ENCODE assay signal across 17 cellular contexts in genomic region chr7:30473393-30473775, GRCh38. TPM values are rescaled to one million over a fixed set of nuclear protein-coding genes. Genes with fewer than 3 reads are reported as not detected.
DNase-seq lines count a peak whose midpoint lies in the region; ATAC-seq and TF ChIP-seq lines count a peak whose summit lies in the region.
"Had no signal": no experiment of that assay in that cellular context is flagged by ENCODE, and none has a peak within 500 bp of the region (broad histone marks: within the 10 kb centered on the region; RNA-seq: fewer than 3 reads in every experiment).

No MANE protein-coding gene starts in this region.

- in situ Hi-C loops in HAP-1 (cut with MboI; ENCODE audit: low sequenced_read_pairs), result no loop called here

- no peaks in the 10 kb centered on the region for H3K27me3 ChIP-seq in right cardiac atrium (ENCODE audit: control insufficient read depth, insufficient read depth)
- H3K27me3 ChIP-seq in stomach, result no peaks in the 10 kb centered on the region
- H3K27me3 ChIP-seq in HAP-1 (ENCODE audit: low read depth), result no peaks in the 10 kb centered on the region
- H3K27me3 ChIP-seq: neutrophil had no signal

- H3K4me1 Mint-ChIP-seq in HFFc6 (ENCODE audit: low read depth), result peaks cover 89% of the 10 kb centered on the region

- peaks cover 47% of the 10 kb centered on the region for H3K4me1 ChIP-seq in right cardiac atrium (ENCODE audit: control insufficient read depth, insufficient read depth, low read length)
- H3K4me1 ChIP-seq in stomach, result peaks cover 65 to 98% (median 84%) of the 10 kb centered on the region in 4 donors
- H3K4me1 ChIP-seq in HAP-1, result peaks cover 24% of the 10 kb centered on the region

- no peak overlapping the region for H3K4me3 ChIP-seq in right cardiac atrium (ENCODE audit: low read length)
- H3K4me3 ChIP-seq in stomach, result no peak overlapping the region
- H3K4me3 ChIP-seq in HAP-1, result no peak overlapping the region
- H3K4me3 ChIP-seq: GM12878, skin epidermis had no signal

- H3K9me3 ChIP-seq in right cardiac atrium (ENCODE audit: control insufficient read depth, low read length) (no peaks in the 10 kb centered on the region), stomach (no peaks in the 10 kb centered on the region), HAP-1 (no peaks in the 10 kb centered on the region)
- H3K9me3 ChIP-seq: neutrophil had no signal

- H3K9me3 Mint-ChIP-seq in HFFc6, result no peaks in the 10 kb centered on the region
- H3K9me3 Mint-ChIP-seq: stimulated activated naive CD8-positive, alpha-beta T cell treated with anti-CD3 and anti-CD28 coated beads, Interleukin-15, amount 100 ng/mL, for 72 hours had no signal

- H3K27ac ChIP-seq in right cardiac atrium (ENCODE audit: low read length) (peak overlapping the region; percentile 49), stomach (peak overlapping the region in 4 of 5 donors; percentile 43 to 91 (median 84))
- H3K27ac ChIP-seq: C4-2B, neutrophil had no signal

- WGBS in right cardiac atrium, result 29% methylated on average over 3 of the region's 3 CpGs
- 29 to 53% (median 41%) methylated on average over 3 of the region's 3 CpGs for WGBS in stomach, 5 donors

- intact Hi-C loops in right cardiac atrium (cut with DNase I), result no loop called here
- intact Hi-C loops in stomach (cut with DNase I; ENCODE audit: low total_unique reads), result no loop called here

- TF ChIP-seq EP300 in stomach (IDR thresholded peaks at IDR 0.05), result no peak

- H3K36me3 ChIP-seq in stomach (no peaks in the 10 kb centered on the region), HAP-1 (replicated peaks) (no peaks in the 10 kb centered on the region; the same call in 1 of the 2 replicates)
- H3K36me3 ChIP-seq: neutrophil had no signal

- peaks cover 4% of the 10 kb centered on the region; the same call in 1 of the 2 replicates for H3K27me3 Mint-ChIP-seq in HFFc6 (ENCODE audit: insufficient read depth)
- H3K27me3 Mint-ChIP-seq: stimulated activated naive CD8-positive, alpha-beta T cell treated with anti-CD3 and anti-CD28 coated beads, Interleukin-15, amount 100 ng/mL, for 72 hours had no signal

- H3K4me3 Mint-ChIP-seq in HFFc6, result no peak overlapping the region
- H3K4me3 Mint-ChIP-seq: stimulated activated naive CD8-positive, alpha-beta T cell treated with anti-CD3 and anti-CD28 coated beads, Interleukin-15, amount 100 ng/mL, for 72 hours had no signal

- ATAC-seq in SK-N-SH treated with all-trans-retinoic acid at 6 μM for 48 hours, result no peak
- no peak for ATAC-seq in right cardiac atrium
- ATAC-seq in GM18498 (IDR thresholded peaks at IDR 0.05; ENCODE audit: unreplicated experiment), result no peak
- no peak for ATAC-seq in HG02798 (IDR thresholded peaks at IDR 0.05; ENCODE audit: poor library complexity, unreplicated experiment)
- ATAC-seq: GM12878; HCT116; stimulated activated naive CD8-positive, alpha-beta T cell treated with anti-CD3 and anti-CD28 coated beads, Interleukin-15, amount 100 ng/mL, for 72 hours had no signal

- DNase-seq in HFFc6 (no peak), right cardiac atrium (no peak), stomach (no peak), HAP-1 (ENCODE audit: low spot score in 2 of 2) (no peak), medulla oblongata (ENCODE audit: extremely low spot score) (no peak)
- DNase-seq: activated effector memory CD4-positive, alpha-beta T cell treated with Interleukin-2 at 50 U/mL for 16 hours; midbrain; NCI-H1436; stimulated activated naive CD8-positive, alpha-beta T cell treated with anti-CD3 and anti-CD28 coated beads, Interleukin-15, amount 100 ng/mL, for 72 hours had no signal

- no peak for TF ChIP-seq POLR2A in stomach (IDR thresholded peaks at IDR 0.05)

- TF ChIP-seq CTCF in HFFc6 (IDR thresholded peaks at IDR 0.05) (no peak), stomach (IDR thresholded peaks at IDR 0.05) (no peak)

- peaks cover 12% of the 10 kb centered on the region for H3K36me3 Mint-ChIP-seq in HFFc6 (ENCODE audit: low read depth)

- peak overlapping the region; percentile 47; the same call in 1 of the 2 replicates for H3K27ac Mint-ChIP-seq in HFFc6

TF ChIP-seq in SK-N-SH treated with all-trans-retinoic acid at 6 μM for 48 hours, 23 proteins besides CTCF, POLR2A, EP300 and RAD21:
- TF ChIP-seq SNAI2 (CRISPR knock-in tag; IDR thresholded peaks at IDR 0.05) (no peak), ARNTL (CRISPR knock-in tag; IDR thresholded peaks at IDR 0.05; ENCODE audit: borderline replicate concordance, low read depth) (no peak), PATZ1 (CRISPR knock-in tag; IDR thresholded peaks at IDR 0.05; ENCODE audit: borderline replicate concordance) (no peak), TCF4 (CRISPR knock-in tag; IDR thresholded peaks at IDR 0.05; ENCODE audit: borderline replicate concordance) (peak; percentile 29; the same call in 1 of the 2 replicates), TSHZ2 (CRISPR knock-in tag; IDR thresholded peaks at IDR 0.05) (peak; percentile 19; the same call in 1 of the 2 replicates), ZFP30 (CRISPR knock-in tag; IDR thresholded peaks at IDR 0.05) (no peak), GLIS3 (CRISPR knock-in tag; IDR thresholded peaks at IDR 0.05) (no peak), ZNF70 (CRISPR knock-in tag; IDR thresholded peaks at IDR 0.05) (no peak)

RNA-seq across cellular contexts. Expression of gene NOD1, which starts 5.2 kb away (rescaled TPM):
- total RNA-seq in HFFc6 (2021; fragmentation: NEBNext Ultra II Directional; extraction: Animal tissue kit (Norgen Biotek cat#: 25700)), result 1 to 10 TPM; 2.8 to 3.9 (median 3.0) TPM
- 10 to 100 TPM; 11.5 to 15.5 (median 12.2) TPM for total RNA-seq in right cardiac atrium
- polyA plus RNA-seq in right cardiac atrium, result 8.6 TPM
- total RNA-seq in stomach, result 10 to 100 TPM in 2 of 5 donors, 1 to 10 TPM in 3; 2.3 to 18.3 (median 7.0) TPM
- polyA plus RNA-seq in stomach, result 1 to 10 TPM; 4.2 to 6.0 (median 4.7) TPM

RNA-seq across cellular contexts. Expression of gene GGCT, which starts 31.2 kb away (rescaled TPM):
- total RNA-seq in HFFc6 (2021; fragmentation: NEBNext Ultra II Directional; extraction: Animal tissue kit (Norgen Biotek cat#: 25700)), result 10 to 100 TPM; 16.1 to 25.6 (median 21.1) TPM
- total RNA-seq in right cardiac atrium (10 to 100 TPM; 21.2 to 25.1 (median 22.2) TPM), stomach (10 to 100 TPM in 2 of 5 donors, 1 to 10 TPM in 2, not detected in 1; 2.9 to 25.7 (median 11.8) TPM)
- polyA plus RNA-seq in right cardiac atrium (41.0 TPM), stomach (10 to 100 TPM; 49.2 to 56.5 (median 53.6) TPM)
